In genomic region chr1:16922466-16922865, GRCh38 we compare ENCODE assay signal across 15 cellular contexts. TPM values are rescaled to one million over a fixed set of nuclear protein-coding genes. Genes with fewer than 3 reads are reported as not detected.
DNase-seq lines count a peak whose midpoint lies in the region; ATAC-seq and TF ChIP-seq lines count a peak whose summit lies in the region.
"Had no signal": no experiment of that assay in that cellular context is flagged by ENCODE, and none has a peak within 500 bp of the region (broad histone marks: within the 10 kb centered on the region; RNA-seq: fewer than 3 reads in every experiment).

No MANE protein-coding gene starts in this region.

- H3K27ac Mint-ChIP-seq in CD4-positive, alpha-beta T cell: no peak overlapping the region

- H3K4me3 Mint-ChIP-seq in CD4-positive, alpha-beta T cell: no peak overlapping the region

- no peak overlapping the region for H2AFZ ChIP-seq in SK-N-SH (ENCODE audit: low read depth)
- H2AFZ ChIP-seq: GM23248 had no signal

- no peaks in the 10 kb centered on the region for H3K27me3 Mint-ChIP-seq in CD4-positive, alpha-beta T cell
- H3K27me3 Mint-ChIP-seq: CD8-positive, alpha-beta memory T cell; naive B cell had no signal

- H3K4me1 ChIP-seq in SK-N-SH (ENCODE audit: control insufficient read depth in 1 of 2, insufficient read depth in 2 of 2, low read depth in 1 of 2, low read length in 1 of 2) (peaks cover 6 to 30% of the 10 kb centered on the region in 2 experiments; a peak in 2 of 4 replicates), RWPE2 (ENCODE audit: insufficient read depth, poor library complexity, severe bottlenecking) (peaks cover 19% of the 10 kb centered on the region), psoas muscle (peaks cover 7% of the 10 kb centered on the region), prostate gland (replicated peaks) (no peaks in the 10 kb centered on the region)

- no peaks in the 10 kb centered on the region for H3K27me3 ChIP-seq in SK-N-SH (ENCODE audit: insufficient read depth)
- H3K27me3 ChIP-seq in RWPE2 (ENCODE audit: insufficient read depth, poor library complexity, severe bottlenecking): no peaks in the 10 kb centered on the region
- no peaks in the 10 kb centered on the region for H3K27me3 ChIP-seq in psoas muscle (ENCODE audit: insufficient read depth in 3 of 3, low read length in 2 of 3)
- no peaks in the 10 kb centered on the region for H3K27me3 ChIP-seq in prostate gland (replicated peaks; ENCODE audit: insufficient read depth)
- no peaks in the 10 kb centered on the region for H3K27me3 ChIP-seq in CD4-positive, alpha-beta T cell (ENCODE audit: control insufficient read depth, insufficient read depth, low read length)
- H3K27me3 ChIP-seq: foreskin keratinocyte had no signal

- TF ChIP-seq POLR2A in prostate gland (IDR thresholded peaks at IDR 0.05): no peak

- no peaks in the 10 kb centered on the region for H3K79me2 ChIP-seq in SK-N-SH (ENCODE audit: insufficient read depth)

- no peak overlapping the region; a peak in 1 of 4 replicates for H3K4me3 ChIP-seq in SK-N-SH (ENCODE audit: low read depth in 2 of 2, low read length in 1 of 2)
- no peak overlapping the region for H3K4me3 ChIP-seq in RWPE2 (ENCODE audit: severe bottlenecking)
- peak overlapping the region; percentile 65 for H3K4me3 ChIP-seq in iPS-11a (ENCODE audit: low read depth, low read length)
- H3K4me3 ChIP-seq in psoas muscle: no peak overlapping the region
- H3K4me3 ChIP-seq in prostate gland: no peak overlapping the region
- H3K4me3 ChIP-seq: GM23248 had no signal

- CTCF ChIA-PET in SK-N-SH (lab: Yijun Ruan, JAX): interaction anchor here (0.7 to 2.5 kb wide), 4 partner anchors 8 to 38 kb away, joined by 4 to 6 read pairs (median 5); no protein-coding TSS in a partner anchor
- CTCF ChIA-PET in CD4-positive, alpha-beta T cell (lab: Charles Lee): no interaction called here

- POLR2A ChIA-PET in SK-N-SH (lab: Yijun Ruan, JAX): interaction anchor here (1.2 kb wide), 1 partner anchor 17 kb away, joined by 3 read pairs; no protein-coding TSS in a partner anchor
- POLR2A ChIA-PET in CD4-positive, alpha-beta T cell (lab: Charles Lee): interaction anchor here (1.2 kb wide), 1 partner anchor 18 kb away, joined by 3 read pairs; no protein-coding TSS in a partner anchor

- TF ChIP-seq RAD21 in SK-N-SH (IDR thresholded peaks at IDR 0.05; ENCODE audit: low read length): no peak

- TF ChIP-seq CTCF in SK-N-SH (IDR thresholded peaks at IDR 0.05): no peak
- no peak for TF ChIP-seq CTCF in RWPE2 (IDR thresholded peaks at IDR 0.05; ENCODE audit: poor library complexity, severe bottlenecking)
- TF ChIP-seq CTCF in psoas muscle (IDR thresholded peaks at IDR 0.05): no peak
- TF ChIP-seq CTCF in prostate gland (IDR thresholded peaks at IDR 0.05): no peak
- TF ChIP-seq CTCF in CD4-positive, alpha-beta T cell (IDR thresholded peaks at IDR 0.05): no peak

- ATAC-seq in SK-N-SH treated with all-trans-retinoic acid at 6 μM for 48 hours: no peak
- no peak for ATAC-seq in RWPE2 (ENCODE audit: low read depth)
- no peak for ATAC-seq in psoas muscle
- no peak for ATAC-seq in GM18502 (IDR thresholded peaks at IDR 0.05; ENCODE audit: poor library complexity, unreplicated experiment)
- no peak for ATAC-seq in CD4-positive, alpha-beta T cell (ENCODE audit: poor library complexity)
- ATAC-seq: foreskin keratinocyte had no signal

- no peaks in the 10 kb centered on the region for H3K9me2 ChIP-seq in SK-N-SH

- H3K4me2 ChIP-seq in SK-N-SH: no peak overlapping the region

- intact Hi-C loops in psoas muscle (cut with DNase I) (loop anchor here in 1 of 2 donors (2.0 kb wide), 1 partner anchor 26 kb away; no protein-coding TSS in a partner anchor), prostate gland (cut with DNase I) (no loop called here)
- intact Hi-C loops in CD4-positive, alpha-beta T cell (cut with DNase I, micrococcal nuclease): loop anchor here in 1 of 2 experiments (5.0 to 10.0 kb wide), 2 partner anchors 35 to 308 kb away; partner anchors contain the start of gene NBPF1

- DNase-seq in SK-N-SH (peak; percentile 52), RWPE2 (ENCODE audit: low spot score) (peak; percentile 66), psoas muscle (peak; percentile 3 to 25), prostate gland (ENCODE audit: low spot score) (no peak)
- no peak for DNase-seq in CD4-positive, alpha-beta T cell
- DNase-seq: effector CD4-positive, alpha-beta T cell; foreskin keratinocyte; GM23248; naive B cell; NK-92 treated with Interleukin-12 subunit alpha and Interleukin-12 subunit beta, amount 100 ng/mL, for 24 hours had no signal

- no peak for TF ChIP-seq EP300 in SK-N-SH (IDR thresholded peaks at IDR 0.05; ENCODE audit: borderline replicate concordance in 1 of 2, low read depth in 1 of 2, low read length in 1 of 2)

- no peaks in the 10 kb centered on the region for H3F3A ChIP-seq in SK-N-SH (replicated peaks; ENCODE audit: insufficient read depth)

- H3K4me1 Mint-ChIP-seq in CD4-positive, alpha-beta T cell (ENCODE audit: low read depth): peaks cover 30% of the 10 kb centered on the region

- H3K9me3 Mint-ChIP-seq in CD4-positive, alpha-beta T cell: no peaks in the 10 kb centered on the region
- H3K9me3 Mint-ChIP-seq: CD8-positive, alpha-beta memory T cell; naive B cell had no signal

- H4K20me1 ChIP-seq in SK-N-SH (ENCODE audit: insufficient read depth): no peaks in the 10 kb centered on the region

- WGBS in SK-N-SH (ENCODE audit: low lambda C conversion rate): 73% methylated on average over 5 of the region's 10 CpGs
- WGBS in psoas muscle, 3 donors: 86 to 92% (median 91%) methylated on average over 10 of the region's 10 CpGs
- WGBS in prostate gland: 93% methylated on average over 10 of the region's 10 CpGs

- H3K36me3 ChIP-seq in SK-N-SH (replicated peaks in 1 of 2; ENCODE audit: control insufficient read depth in 1 of 2, insufficient read depth in 2 of 2, low read length in 1 of 2): no peaks in the 10 kb centered on the region
- H3K36me3 ChIP-seq in RWPE2 (ENCODE audit: low read depth): no peaks in the 10 kb centered on the region
- no peaks in the 10 kb centered on the region for H3K36me3 ChIP-seq in psoas muscle (ENCODE audit: insufficient read depth in 1 of 2, low read depth in 1 of 2)
- H3K36me3 ChIP-seq in prostate gland: no peaks in the 10 kb centered on the region

- H3K9me3 ChIP-seq in SK-N-SH (no peaks in the 10 kb centered on the region), RWPE2 (ENCODE audit: severe bottlenecking) (no peaks in the 10 kb centered on the region), psoas muscle (no peaks in the 10 kb centered on the region), prostate gland (no peaks in the 10 kb centered on the region)
- no peaks in the 10 kb centered on the region for H3K9me3 ChIP-seq in CD4-positive, alpha-beta T cell (ENCODE audit: control insufficient read depth, low read length)

- H3K27ac ChIP-seq in SK-N-SH (ENCODE audit: low read depth in 2 of 2, low read length in 1 of 2): no peak overlapping the region
- no peak overlapping the region for H3K27ac ChIP-seq in RWPE2 (ENCODE audit: poor library complexity, severe bottlenecking)
- no peak overlapping the region for H3K27ac ChIP-seq in psoas muscle
- H3K27ac ChIP-seq in prostate gland: no peak overlapping the region
- H3K27ac ChIP-seq in CD4-positive, alpha-beta T cell (ENCODE audit: low read depth, low read length): no peak overlapping the region
- H3K27ac ChIP-seq: 22Rv1, foreskin keratinocyte, GM23248 had no signal

- no peak overlapping the region for H3K9ac ChIP-seq in SK-N-SH
- H3K9ac ChIP-seq: GM23248 had no signal

- H3K36me3 Mint-ChIP-seq in CD4-positive, alpha-beta T cell (ENCODE audit: low read depth): no peaks in the 10 kb centered on the region
- H3K36me3 Mint-ChIP-seq: naive B cell had no signal

TF ChIP-seq in SK-N-SH, 30 proteins besides CTCF, POLR2A, EP300 and RAD21 (continues in another document):
- TF ChIP-seq PBX3 (IDR thresholded peaks at IDR 0.05) (no peak), TAF1 (IDR thresholded peaks at IDR 0.05; ENCODE audit: borderline replicate concordance, low read depth, low read length) (no peak)

TF ChIP-seq in SK-N-SH treated with all-trans-retinoic acid at 6 μM for 48 hours, 23 proteins besides CTCF, POLR2A, EP300 and RAD21 (continues in another document):
- TF ChIP-seq ARNTL (CRISPR knock-in tag; IDR thresholded peaks at IDR 0.05; ENCODE audit: borderline replicate concordance, low read depth) (no peak), BACH2 (CRISPR knock-in tag; IDR thresholded peaks at IDR 0.05; ENCODE audit: borderline replicate concordance) (no peak), TOX (CRISPR knock-in tag; IDR thresholded peaks at IDR 0.05; ENCODE audit: borderline replicate concordance) (no peak)

RNA-seq across cellular contexts. Expression of gene CROCC, which starts 0.7 kb away (rescaled TPM):
- polyA plus RNA-seq in SK-N-SH (2012; rRNA removed) (31.9 and 39.1 TPM in 2 replicates), psoas muscle (1 to 10 TPM; 3.6 to 6.5 (median 4.8) TPM)
- polyA plus RNA-seq in SK-N-SH (2012; cell fraction: cytosol; rRNA removed): 9.8 and 16.8 TPM in 2 replicates
- 204 and 314 TPM in 2 replicates for polyA plus RNA-seq in SK-N-SH (2012; cell fraction: nucleus; rRNA removed)
- total RNA-seq in psoas muscle (1 to 10 TPM; 3.1 to 6.4 (median 4.3) TPM), prostate gland (10 to 100 TPM; 19.6 to 68.7 TPM)
- 10 to 100 TPM; 47.4 to 49.7 TPM for total RNA-seq in CD4-positive, alpha-beta T cell

RNA-seq across cellular contexts. Expression of gene RNU1-2, which starts 26.7 kb away (rescaled TPM):
- polyA plus RNA-seq in SK-N-SH (2012; rRNA removed) (not detected in 2 replicates), psoas muscle (not detected)
- not detected in 2 replicates for polyA plus RNA-seq in SK-N-SH (2012; cell fraction: cytosol; rRNA removed)
- not detected in 2 replicates for polyA plus RNA-seq in SK-N-SH (2012; cell fraction: nucleus; rRNA removed)
- total RNA-seq in psoas muscle (1,000 to 10,000 TPM; 1,264 to 5,208 (median 3,151) TPM), prostate gland (under 1 TPM; under 0.01 TPM)
- 1,000 to 10,000 TPM; 4,982 to 5,937 TPM for total RNA-seq in CD4-positive, alpha-beta T cell
- total RNA-seq: GM23248 had no signal
- polyA plus RNA-seq: CD8-positive, alpha-beta memory T cell; foreskin keratinocyte; GM23248 had no signal

RNA-seq across cellular contexts. Expression of gene MFAP2, which starts 58.0 kb away (rescaled TPM):
- polyA plus RNA-seq in SK-N-SH (2012; rRNA removed) (132 and 189 TPM in 2 replicates), psoas muscle (1 to 10 TPM in 1 of 3 donors, under 1 TPM in 2; 0.40 to 1.5 (median 0.49) TPM)
- polyA plus RNA-seq in SK-N-SH (2012; cell fraction: cytosol; rRNA removed): 91.7 and 112 TPM in 2 replicates
- 237 and 364 TPM in 2 replicates for polyA plus RNA-seq in SK-N-SH (2012; cell fraction: nucleus; rRNA removed)
- total RNA-seq in psoas muscle (1 to 10 TPM in 2 of 4 donors, under 1 TPM in 2; 0.57 to 4.0 (median 1.1) TPM), prostate gland (10 to 100 TPM in 1 of 2 donors, 1 to 10 TPM in 1; 6.3 to 31.0 TPM)
- not detected for total RNA-seq in CD4-positive, alpha-beta T cell
- total RNA-seq: CD8-positive, alpha-beta memory T cell had no signal

Comparison
In these comparisons a context has a peak if more than half of its experiments do, and no peak if none do; other contexts are left out.
1. DNase-seq: peak in SK-N-SH (single experiment), RWPE2 (single experiment) and psoas muscle (2 of 2); none in prostate gland (single experiment) and CD4-positive, alpha-beta T cell (0 of 10).
2. RNA of gene RNU1-2, which starts 26.7 kb away (total RNA-seq): 4,982 to 5,937 TPM in CD4-positive, alpha-beta T cell and 1,264 to 5,208 TPM in psoas muscle; under 0.01 TPM in prostate gland; every median in the first group is over 1,000 times any median in the second.